8 cellular contexts compared by ENCODE assay signal in the genomic region with DNA sequence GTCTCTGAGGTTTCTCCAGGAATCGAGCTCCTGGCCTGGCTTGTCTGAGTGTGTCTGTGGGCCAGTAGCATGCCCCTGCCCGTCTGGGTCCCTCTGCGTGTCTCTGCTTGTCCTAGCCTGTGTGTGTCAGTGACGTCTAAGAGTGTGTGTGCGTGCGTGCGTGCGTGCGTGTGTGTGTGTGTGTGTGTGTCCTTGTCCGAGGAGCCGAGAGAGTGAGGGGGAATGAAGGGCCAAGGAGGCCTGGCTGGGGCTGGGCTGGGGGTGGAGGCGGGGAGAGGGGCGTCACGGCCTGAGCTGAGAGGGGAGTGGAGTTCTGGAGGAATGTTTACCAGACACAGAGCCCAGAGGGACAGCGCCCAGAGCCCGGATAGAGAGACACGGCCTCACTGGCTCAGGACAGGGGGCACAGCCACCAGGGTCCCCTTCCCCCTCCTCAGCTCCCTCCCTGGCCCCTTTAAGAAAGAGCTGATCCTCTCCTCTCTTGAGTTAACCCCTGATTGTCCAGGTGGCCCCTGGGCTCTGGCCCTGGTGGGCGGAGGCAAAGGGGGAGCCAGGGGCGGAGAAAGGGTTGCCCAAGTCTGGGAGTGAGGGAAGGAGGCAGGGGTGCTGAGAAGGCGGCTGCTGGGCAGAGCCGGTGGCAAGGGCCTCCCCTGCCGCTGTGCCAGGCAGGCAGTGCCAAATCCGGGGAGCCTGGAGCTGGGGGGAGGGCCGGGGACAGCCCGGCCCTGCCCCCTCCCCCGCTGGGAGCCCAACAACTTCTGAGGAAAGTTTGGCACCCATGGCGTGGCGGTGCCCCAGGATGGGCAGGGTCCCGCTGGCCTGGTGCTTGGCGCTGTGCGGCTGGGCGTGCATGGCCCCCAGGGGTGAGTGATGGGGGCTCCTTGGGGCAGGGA. TPM values are rescaled to one million over a fixed set of nuclear protein-coding genes. Genes with fewer than 3 reads are reported as not detected.
DNase-seq lines count a peak whose midpoint lies in the region; ATAC-seq and TF ChIP-seq lines count a peak whose summit lies in the region.

Gene AXL (plus strand): TSS at position 609 of the 893 bp plus-strand sequence. CDS start 170 bp downstream, at position 779.

- H3K4me3 ChIP-seq in GM23248 (peak within 1 kb of the TSS; percentile 95), adipocyte (ENCODE audit: low read length) (peak within 1 kb of the TSS; percentile 85), cardiac muscle cell (peak within 1 kb of the TSS; percentile 42), ovary (peak within 1 kb of the TSS; percentile 97)

- H3K27ac ChIP-seq in GM23248: peak within 1 kb of the TSS; percentile 92
- H3K27ac ChIP-seq in cardiac muscle cell: peak within 1 kb of the TSS; percentile 87
- peak within 1 kb of the TSS; percentile 90 to 96 for H3K27ac ChIP-seq in ovary

- no peaks in the 10 kb centered on the region for H4K20me1 ChIP-seq in GM23248 (ENCODE audit: insufficient read depth)

- intact Hi-C loops in ovary (cut with DNase I): loop anchor here in 1 of 4 donors (5.0 kb wide), 1 partner anchor 33 kb away; no protein-coding TSS in a partner anchor

- no peak for TF ChIP-seq CTCF in cardiac muscle cell (IDR thresholded peaks at IDR 0.05; ENCODE audit: low read depth, low read length)
- no peak for TF ChIP-seq CTCF in ovary (IDR thresholded peaks at IDR 0.05)

- H3K27me3 ChIP-seq in GM23248 (replicated peaks; ENCODE audit: insufficient read depth) (no peaks in the 10 kb centered on the region), adipocyte (replicated peaks; ENCODE audit: control insufficient read depth, insufficient read depth, low read length) (no peaks in the 10 kb centered on the region), cardiac muscle cell (no peaks in the 10 kb centered on the region), ovary (no peaks in the 10 kb centered on the region)

- WGBS in GM23248 (ENCODE audit: low coverage in 1 of 2, low lambda C conversion rate in 2 of 2, missing lambda C conversion rate in 2 of 2), 2 experiments: 3 to 4% methylated on average over 26 to 31 of the region's 32 CpGs
- 0 to 2% (median 1%) methylated on average over 19 to 32 of the region's 32 CpGs for WGBS in ovary, 3 donors

- H3K4me1 ChIP-seq in GM23248 (ENCODE audit: insufficient read depth) (peaks cover 30% of the 10 kb centered on the region), adipocyte (ENCODE audit: control insufficient read depth, insufficient read depth, low read length) (peaks cover 34% of the 10 kb centered on the region), cardiac muscle cell (ENCODE audit: low read depth) (peaks cover 4% of the 10 kb centered on the region), ovary (ENCODE audit: insufficient read depth) (peaks cover 6% of the 10 kb centered on the region)

- H3K9ac ChIP-seq in GM23248 (peak within 1 kb of the TSS; percentile 97), adipocyte (ENCODE audit: low read length) (peak within 1 kb of the TSS; percentile 87)

- TF ChIP-seq POLR2A in ovary (IDR thresholded peaks at IDR 0.05): peak; percentile 38

- H3K9me2 ChIP-seq in GM23248 (ENCODE audit: insufficient read depth): no peaks in the 10 kb centered on the region

- peaks cover 38% of the 10 kb centered on the region for H3F3A ChIP-seq in GM23248 (ENCODE audit: insufficient read depth)

- H2AFZ ChIP-seq in GM23248: peak within 1 kb of the TSS; percentile 40; the same call in 1 of the 2 replicates

- peaks cover 10% of the 10 kb centered on the region; the same call in 1 of the 2 replicates for H3K36me3 ChIP-seq in GM23248 (ENCODE audit: low read depth)
- peaks cover 16% of the 10 kb centered on the region for H3K36me3 ChIP-seq in adipocyte (ENCODE audit: control insufficient read depth, insufficient read depth, low read length, severe bottlenecking)
- H3K36me3 ChIP-seq in cardiac muscle cell: no peaks in the 10 kb centered on the region
- H3K36me3 ChIP-seq in ovary: no peaks in the 10 kb centered on the region

- peak within 1 kb of the TSS; percentile 95 for H3K4me2 ChIP-seq in GM23248 (ENCODE audit: unreplicated experiment)

- DNase-seq in GM23248 (peak; percentile 84), adipocyte (ENCODE audit: low read depth) (peak; percentile 88), cardiac muscle cell (ENCODE audit: low read depth in 1 of 2, low spot score in 1 of 2) (peak; percentile 83 to 91), ovary (peak; percentile 75 to 87 (median 86)), DMS 273 treated with DMSO at 0.1 percent for 48 hours (lab: John Stamatoyannopoulos, UW) (no peak), KG1 (lab: John Stamatoyannopoulos, UW) (no peak)

- H3K9me3 ChIP-seq in GM23248 (ENCODE audit: low read depth) (no peaks in the 10 kb centered on the region), adipocyte (ENCODE audit: control insufficient read depth, low read length) (no peaks in the 10 kb centered on the region), cardiac muscle cell (ENCODE audit: low read depth) (no peaks in the 10 kb centered on the region), ovary (no peaks in the 10 kb centered on the region)

- no peak for TF ChIP-seq EP300 in ovary (IDR thresholded peaks at IDR 0.05)

- ATAC-seq in HG03025 (IDR thresholded peaks at IDR 0.05; ENCODE audit: low FRiP score, unreplicated experiment): no peak
- no peak for ATAC-seq in HG02973 (IDR thresholded peaks at IDR 0.05; ENCODE audit: unreplicated experiment)

- peaks cover 43% of the 10 kb centered on the region for H3K79me2 ChIP-seq in GM23248 (ENCODE audit: insufficient read depth)

- in situ Hi-C loops in GM23248 (cut with MboI): no loop called here

RNA-seq across cellular contexts. Expression of gene AXL, which starts in this region (rescaled TPM):
- total RNA-seq in GM23248 (2014; rRNA removed; shearing (Covaris generic)): 401 and 421 TPM in 2 replicates
- polyA plus RNA-seq in GM23248 (2016; fragmentation: Nextera tagmentation; extraction: Ambion mirVana) (340 and 348 TPM in 2 replicates), cardiac muscle cell (16.6 and 26.2 TPM in 2 replicates), ovary (10 to 100 TPM; 18.1 to 34.7 TPM)
- total RNA-seq in cardiac muscle cell (62.7 and 68.5 TPM in 2 replicates), ovary (10 to 100 TPM; 24.0 to 67.7 (median 36.1) TPM)

Comparison
In these comparisons a context has a peak if more than half of its experiments do, and no peak if none do; other contexts are left out.
1. DNase-seq: peak in GM23248 (single experiment), adipocyte (single experiment), cardiac muscle cell (2 of 2) and ovary (5 of 5); none in DMS 273 treated with DMSO at 0.1 percent for 48 hours (single experiment) and KG1 (single experiment).
2. H3K4me3 ChIP-seq: peak in every context shown above with its lines; median percentile 97 in ovary; 95 in GM23248; 85 in adipocyte; 42 in cardiac muscle cell.
3. Peak in every context shown above with its lines, with median percentiles within 50 percentile points of each other: H3K27ac ChIP-seq.